1 cellular context compared by ENCODE assay signal in genomic region chr7:111931016-111931517, GRCh38.
TF ChIP-seq lines count a peak whose summit lies in the region.

No MANE protein-coding gene starts in this region.

TF ChIP-seq in HepG2, 621 proteins besides CTCF, POLR2A, EP300 and RAD21 (continued from another document and continues in another):
- TF ChIP-seq TFE3 (CRISPR knock-in tag; IDR thresholded peaks at IDR 0.05) (0 out of 2 replicates have a peak, but pooled peaks have one; percentile 28), FOXA1 (IDR thresholded peaks at IDR 0.05) (no peak), FOXA1 (CRISPR knock-in tag; IDR thresholded peaks at IDR 0.05) (peak; percentile 44; the same call in 1 of the 2 replicates), SMAD3 (CRISPR knock-in tag; IDR thresholded peaks at IDR 0.05) (0 out of 2 replicates have a peak, but pooled peaks have one; percentile 31), TEAD3 (CRISPR knock-in tag; optimal IDR thresholded peaks at IDR 0.05; ENCODE audit: borderline replicate concordance) (peak; percentile 50), SNAPC5 (CRISPR knock-in tag; IDR thresholded peaks at IDR 0.05; ENCODE audit: borderline replicate concordance) (no peak), TCF7L2 (IDR thresholded peaks at IDR 0.05; ENCODE audit: low read depth, low read length) (no peak), ZBTB39 (CRISPR knock-in tag; IDR thresholded peaks at IDR 0.05) (no peak), HNF1A (IDR thresholded peaks at IDR 0.05; ENCODE audit: low read depth) (0 out of 2 replicates have a peak, but pooled peaks have one; percentile 22), HNF1A (CRISPR knock-in tag; IDR thresholded peaks at IDR 0.05; ENCODE audit: borderline replicate concordance) (no peak), KDM2A (CRISPR knock-in tag; IDR thresholded peaks at IDR 0.05; ENCODE audit: borderline replicate concordance, low read depth) (peak; percentile 34; the same call in 1 of the 2 replicates), ZUFSP (CRISPR knock-in tag; IDR thresholded peaks at IDR 0.05; ENCODE audit: borderline replicate concordance) (no peak), MIXL1 (CRISPR knock-in tag; IDR thresholded peaks at IDR 0.05) (no peak), ISL2 (CRISPR knock-in tag; IDR thresholded peaks at IDR 0.05) (no peak; the same call in 1 of the 2 replicates), ZFX (CRISPR knock-in tag; IDR thresholded peaks at IDR 0.05; ENCODE audit: low read depth) (peak; percentile 78), ZNF235 (CRISPR knock-in tag; IDR thresholded peaks at IDR 0.05; ENCODE audit: borderline replicate concordance) (no peak), ZFY (CRISPR knock-in tag; IDR thresholded peaks at IDR 0.05) (peak; percentile 58; the same call in 1 of the 2 replicates), SNAPC4 (CRISPR knock-in tag; IDR thresholded peaks at IDR 0.05) (no peak), FOSL1 (CRISPR knock-in tag; IDR thresholded peaks at IDR 0.05; ENCODE audit: borderline replicate concordance) (peak; percentile 78; the same call in 1 of the 2 replicates), HDAC1 (CRISPR knock-in tag; IDR thresholded peaks at IDR 0.05) (no peak), ZNF34 (CRISPR knock-in tag; IDR thresholded peaks at IDR 0.05; ENCODE audit: borderline replicate concordance) (no peak), CBX5 (CRISPR knock-in tag; IDR thresholded peaks at IDR 0.05; ENCODE audit: borderline replicate concordance) (peak; percentile 29; the same call in 1 of the 2 replicates), ZNF747 (CRISPR knock-in tag; IDR thresholded peaks at IDR 0.05; ENCODE audit: borderline replicate concordance) (peak; percentile 71; the same call in 1 of the 2 replicates), BCL6 (CRISPR knock-in tag; IDR thresholded peaks at IDR 0.05) (peak; percentile 44; the same call in 1 of the 2 replicates), TAF15 (IDR thresholded peaks at IDR 0.05; ENCODE audit: low read depth, low read length, poor library complexity, severe bottlenecking) (no peak), NFE2L1 (CRISPR knock-in tag; IDR thresholded peaks at IDR 0.05; ENCODE audit: borderline replicate concordance) (no peak), TFDP2 (CRISPR knock-in tag; IDR thresholded peaks at IDR 0.05) (no peak), NR2C2 (CRISPR knock-in tag; IDR thresholded peaks at IDR 0.05; ENCODE audit: borderline replicate concordance) (0 out of 2 replicates have a peak, but pooled peaks have one; percentile 4), ZBTB42 (CRISPR knock-in tag; IDR thresholded peaks at IDR 0.05) (no peak), PHF5A (CRISPR knock-in tag; IDR thresholded peaks at IDR 0.05; ENCODE audit: low read depth, unreplicated experiment) (peak; percentile 51), ZGPAT (CRISPR knock-in tag; IDR thresholded peaks at IDR 0.05) (peak; percentile 70; the same call in 1 of the 2 replicates), ZNF124 (CRISPR knock-in tag; IDR thresholded peaks at IDR 0.05) (0 out of 2 replicates have a peak, but pooled peaks have one; percentile 20), FOXM1 (CRISPR knock-in tag; IDR thresholded peaks at IDR 0.05) (no peak), TFAP4 (IDR thresholded peaks at IDR 0.05; ENCODE audit: borderline replicate concordance, low read depth) (peak; percentile 23; the same call in 1 of the 2 replicates), ZNF567 (CRISPR knock-in tag; IDR thresholded peaks at IDR 0.05; ENCODE audit: borderline replicate concordance) (no peak), CCAR2 (optimal IDR thresholded peaks at IDR 0.05; ENCODE audit: low read depth, low read length) (no peak), ETS1 (CRISPR knock-in tag; IDR thresholded peaks at IDR 0.05) (no peak), KDM1A (CRISPR knock-in tag; IDR thresholded peaks at IDR 0.05) (no peak), ARHGAP35 (CRISPR knock-in tag; IDR thresholded peaks at IDR 0.05; ENCODE audit: borderline replicate concordance) (no peak), KAT8 (CRISPR knock-in tag; IDR thresholded peaks at IDR 0.05) (peak; percentile 53; the same call in 1 of the 2 replicates)
